In genomic region chr13:26066512-26066911, GRCh38 we compare ENCODE assay signal across 10 cellular contexts. TPM values are rescaled to one million over a fixed set of nuclear protein-coding genes. Genes with fewer than 3 reads are reported as not detected.
DNase-seq lines count a peak whose midpoint lies in the region; TF ChIP-seq lines count a peak whose summit lies in the region.
"Not testable (repeated sequence)": the region's sequence is repeated elsewhere in the genome, so short reads cannot be mapped to it uniquely, and the experiment has no call there.
"Had no signal": no experiment of that assay in that cellular context is flagged by ENCODE, and none has a peak within 500 bp of the region (broad histone marks: within the 10 kb centered on the region; RNA-seq: fewer than 3 reads in every experiment).

No MANE protein-coding gene starts in this region.

- not testable (repeated sequence) for H2AFZ ChIP-seq in mesenchymal stem cell (ENCODE audit: low read depth, low read length)

- not testable (repeated sequence) for H2BK12ac ChIP-seq in mesenchymal stem cell (ENCODE audit: low read length in 2 of 2)

- not testable (repeated sequence) for H4K91ac ChIP-seq in mesenchymal stem cell (ENCODE audit: low read length)

- H3K27ac ChIP-seq in SJCRH30 = not testable (repeated sequence)
- H3K27ac ChIP-seq in mesenchymal stem cell (ENCODE audit: low read length, poor library complexity, severe bottlenecking) = peak overlapping the region; percentile 24

- H3K27me3 Mint-ChIP-seq in activated CD4-positive, alpha-beta T cell treated with anti-CD3 and anti-CD28 coated beads, Interleukin-2, amount 10 ng/mL, durations not matched to agents 24 days and 14 days = not testable (repeated sequence)

- not testable (repeated sequence) for H3K36me3 Mint-ChIP-seq in activated CD4-positive, alpha-beta T cell treated with anti-CD3 and anti-CD28 coated beads, Interleukin-2, amount 10 ng/mL, durations not matched to agents 24 days and 14 days (ENCODE audit: low read depth)

- not testable (repeated sequence) for H3K36me3 ChIP-seq in SJCRH30; mesenchymal stem cell (ENCODE audit: control insufficient read depth in 1 of 2, insufficient read depth in 2 of 2, low read depth in 1 of 2, low read length in 2 of 2)

- not testable (repeated sequence) for H3K79me1 ChIP-seq in mesenchymal stem cell (replicated peaks; ENCODE audit: low read length, poor library complexity, severe bottlenecking)

- not testable (repeated sequence) for H3K14ac ChIP-seq in mesenchymal stem cell (ENCODE audit: low read length in 2 of 2)

- not testable (repeated sequence) for H2BK5ac ChIP-seq in mesenchymal stem cell (ENCODE audit: low read depth, low read length, poor library complexity, severe bottlenecking)

- H3K9me3 Mint-ChIP-seq in activated CD4-positive, alpha-beta T cell treated with anti-CD3 and anti-CD28 coated beads, Interleukin-2, amount 10 ng/mL, durations not matched to agents 24 days and 14 days = not testable (repeated sequence)

- H3K9me3 ChIP-seq in SJCRH30 (replicated peaks); mesenchymal stem cell (ENCODE audit: control insufficient read depth, low read length): not testable (repeated sequence)

- DNase-seq in CMK (ENCODE audit: low read depth) = peak; percentile 18
- DNase-seq in NCI-H82 (lab: John Stamatoyannopoulos, UW) = peak; percentile 23
- peak; percentile 19 to 31 for DNase-seq in SJCRH30
- peak; percentile 47 for DNase-seq in activated CD4-positive, alpha-beta T cell treated with anti-CD3 and anti-CD28 coated beads, Interleukin-2, amount 10 ng/mL, durations not matched to agents 24 days and 14 days
- peak; percentile 13 to 38 for DNase-seq in erythroblast (lab: John Stamatoyannopoulos, UW)
- not testable (repeated sequence) for DNase-seq in mesenchymal stem cell

- not testable (repeated sequence) for H3K4me1 Mint-ChIP-seq in activated CD4-positive, alpha-beta T cell treated with anti-CD3 and anti-CD28 coated beads, Interleukin-2, amount 10 ng/mL, durations not matched to agents 24 days and 14 days

- not testable (repeated sequence) for H2BK15ac ChIP-seq in mesenchymal stem cell (ENCODE audit: low read depth, poor library complexity, severe bottlenecking)

- H3K4me3 Mint-ChIP-seq in activated CD4-positive, alpha-beta T cell treated with anti-CD3 and anti-CD28 coated beads, Interleukin-2, amount 10 ng/mL, durations not matched to agents 24 days and 14 days = not testable (repeated sequence)

- H3K27me3 ChIP-seq in SJCRH30 = not testable (repeated sequence)
- peaks cover 0 to 14% of the 10 kb centered on the region in 2 experiments for H3K27me3 ChIP-seq in mesenchymal stem cell (ENCODE audit: control insufficient read depth in 1 of 2, insufficient read depth in 1 of 2, low read length in 2 of 2)

- not testable (repeated sequence) for H3K9ac ChIP-seq in mesenchymal stem cell (ENCODE audit: low read length)

- not testable (repeated sequence) for H3K23ac ChIP-seq in mesenchymal stem cell (ENCODE audit: low read length in 2 of 2)

- H3K4ac ChIP-seq in mesenchymal stem cell (ENCODE audit: low read depth in 1 of 2, low read length in 2 of 2) = not testable (repeated sequence)

- H4K8ac ChIP-seq in mesenchymal stem cell (ENCODE audit: low read length) = not testable (repeated sequence)

- WGBS in mesenchymal stem cell = 81% methylated on average over 7 of the region's 7 CpGs

- not testable (repeated sequence) for H2AK5ac ChIP-seq in mesenchymal stem cell (ENCODE audit: low read length, severe bottlenecking)

- H3K4me3 ChIP-seq in SJCRH30; mesenchymal stem cell (ENCODE audit: insufficient read depth in 1 of 2, low read depth in 1 of 2, low read length in 2 of 2): not testable (repeated sequence)

- TF ChIP-seq POLR2A in erythroblast (IDR thresholded peaks at IDR 0.05; ENCODE audit: low read length) = not testable (repeated sequence)

- not testable (repeated sequence) for H2BK120ac ChIP-seq in mesenchymal stem cell (ENCODE audit: low read depth, low read length)

- intact Hi-C loops in activated CD4-positive, alpha-beta T cell treated with anti-CD3 and anti-CD28 coated beads, Interleukin-2, amount 10 ng/mL, durations not matched to agents 24 days and 14 days (cut with micrococcal nuclease) = not testable (repeated sequence)

- not testable (repeated sequence) for H3K4me1 ChIP-seq in SJCRH30; mesenchymal stem cell (ENCODE audit: control insufficient read depth, insufficient read depth, low read depth, low read length)

- H3K18ac ChIP-seq in mesenchymal stem cell (ENCODE audit: low read depth in 1 of 2, low read length in 2 of 2) = not testable (repeated sequence)

- not testable (repeated sequence) for H3K4me2 ChIP-seq in mesenchymal stem cell (ENCODE audit: low read length, poor library complexity, severe bottlenecking)

- H3K27ac Mint-ChIP-seq in activated CD4-positive, alpha-beta T cell treated with anti-CD3 and anti-CD28 coated beads, Interleukin-2, amount 10 ng/mL, durations not matched to agents 24 days and 14 days = not testable (repeated sequence)

RNA-seq across cellular contexts. Expression of gene SHISA2, which starts 14.7 kb away (rescaled TPM):
- total RNA-seq in SJCRH30 (2014; rRNA removed; shearing (Covaris generic)) = 43.1 and 48.7 TPM in 2 replicates
- total RNA-seq in activated CD4-positive, alpha-beta T cell treated with anti-CD3 and anti-CD28 coated beads, Interleukin-2, amount 10 ng/mL, durations not matched to agents 24 days and 14 days = 2.2 and 2.3 TPM in 2 replicates
- 0.98 TPM for polyA plus RNA-seq in mesenchymal stem cell (2013, experiment 1 of 2)
- polyA plus RNA-seq in mesenchymal stem cell (2013, experiment 2 of 2) = 1.1 TPM
- total RNA-seq: A172, B cell had no signal
- polyA plus RNA-seq: A549, BJ had no signal

Comparison
In these comparisons a context has a peak if more than half of its experiments do, and no peak if none do; other contexts are left out.
1. RNA of gene SHISA2, which starts 14.7 kb away (total RNA-seq): 43.1 to 48.7 TPM in SJCRH30; 2.2 to 2.3 TPM in activated CD4-positive, alpha-beta T cell treated with anti-CD3 and anti-CD28 coated beads, Interleukin-2, amount 10 ng/mL, durations not matched to agents 24 days and 14 days; every median in the first group is over 10 times any median in the second.